2 cellular contexts compared by ENCODE assay signal in genomic region chr9:5512658-5513452, GRCh38.
TF ChIP-seq lines count a peak whose summit lies in the region.

No MANE protein-coding gene starts in this region.

TF ChIP-seq in IMR-90, 13 proteins besides CTCF, POLR2A, EP300 and RAD21:
- TF ChIP-seq CHD1 (IDR thresholded peaks at IDR 0.05; ENCODE audit: low read depth, low read length) (no peak), USF2 (IDR thresholded peaks at IDR 0.05; ENCODE audit: low read depth, low read length) (no peak), MXI1 (IDR thresholded peaks at IDR 0.05; ENCODE audit: borderline replicate concordance, low read depth, low read length) (no peak), FOS (IDR thresholded peaks at IDR 0.05; ENCODE audit: low read depth, low read length) (no peak), ELK1 (IDR thresholded peaks at IDR 0.05; ENCODE audit: borderline replicate concordance, low read depth, low read length) (no peak), RCOR1 (IDR thresholded peaks at IDR 0.05; ENCODE audit: insufficient replicate concordance, low read length) (no peak), BHLHE40 (IDR thresholded peaks at IDR 0.05; ENCODE audit: low read depth, low read length) (no peak), SMC3 (IDR thresholded peaks at IDR 0.05; ENCODE audit: low read depth, low read length) (no peak), MAZ (IDR thresholded peaks at IDR 0.05; ENCODE audit: borderline replicate concordance, low read depth, low read length) (no peak), NFE2L2 (IDR thresholded peaks at IDR 0.05; ENCODE audit: low read depth, low read length) (no peak), MAFK (IDR thresholded peaks at IDR 0.05; ENCODE audit: low read depth, low read length) (no peak), RFX5 (IDR thresholded peaks at IDR 0.05; ENCODE audit: low read depth, low read length) (no peak), CEBPB (IDR thresholded peaks at IDR 0.05; ENCODE audit: low read depth, low read length) (no peak)

TF ChIP-seq in HEK293T, 16 proteins besides CTCF, POLR2A, EP300 and RAD21:
- no peak for TF ChIP-seq TARDBP (IDR thresholded peaks at IDR 0.05)
- TF ChIP-seq CTBP1 (IDR thresholded peaks at IDR 0.05; ENCODE audit: borderline replicate concordance): no peak
- TF ChIP-seq L3MBTL2 (conservative IDR thresholded peaks at IDR 0.05): no peak
- TF ChIP-seq SUZ12 (IDR thresholded peaks at IDR 0.05): no peak
- TF ChIP-seq HDGF (IDR thresholded peaks at IDR 0.05; ENCODE audit: borderline replicate concordance): no peak
- no peak for TF ChIP-seq LEF1 (IDR thresholded peaks at IDR 0.05; ENCODE audit: borderline replicate concordance)
- no peak for TF ChIP-seq NFRKB (IDR thresholded peaks at IDR 0.05)
- TF ChIP-seq BHLHE40 (IDR thresholded peaks at IDR 0.05; ENCODE audit: borderline replicate concordance): no peak
- no peak for TF ChIP-seq ARNT (IDR thresholded peaks at IDR 0.05)
